2 cellular contexts compared by ENCODE assay signal in the genomic region with DNA sequence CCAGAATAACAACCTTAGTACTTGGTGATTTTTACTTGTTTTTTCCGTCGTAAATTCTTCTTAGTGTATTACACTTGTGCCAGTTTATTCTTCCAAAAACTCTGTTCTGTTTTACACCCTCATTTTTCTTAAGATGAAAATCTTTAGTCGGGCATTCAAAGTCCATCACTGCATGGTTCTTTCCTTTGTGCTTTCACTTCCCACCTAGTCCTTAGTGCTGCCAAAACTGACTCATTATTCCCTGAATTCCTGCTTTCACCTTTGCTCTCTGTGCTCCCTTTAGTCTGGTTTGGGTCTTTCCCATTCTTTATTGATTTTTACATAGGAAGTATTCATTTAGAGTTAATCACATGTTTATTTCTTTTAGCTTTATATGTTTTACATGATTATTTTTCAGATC.
TF ChIP-seq lines count a peak whose summit lies in the region.

No MANE protein-coding gene starts in this region.

TF ChIP-seq in K562, 482 proteins besides CTCF, POLR2A, EP300 and RAD21:
- TF ChIP-seq, protein P1, sequence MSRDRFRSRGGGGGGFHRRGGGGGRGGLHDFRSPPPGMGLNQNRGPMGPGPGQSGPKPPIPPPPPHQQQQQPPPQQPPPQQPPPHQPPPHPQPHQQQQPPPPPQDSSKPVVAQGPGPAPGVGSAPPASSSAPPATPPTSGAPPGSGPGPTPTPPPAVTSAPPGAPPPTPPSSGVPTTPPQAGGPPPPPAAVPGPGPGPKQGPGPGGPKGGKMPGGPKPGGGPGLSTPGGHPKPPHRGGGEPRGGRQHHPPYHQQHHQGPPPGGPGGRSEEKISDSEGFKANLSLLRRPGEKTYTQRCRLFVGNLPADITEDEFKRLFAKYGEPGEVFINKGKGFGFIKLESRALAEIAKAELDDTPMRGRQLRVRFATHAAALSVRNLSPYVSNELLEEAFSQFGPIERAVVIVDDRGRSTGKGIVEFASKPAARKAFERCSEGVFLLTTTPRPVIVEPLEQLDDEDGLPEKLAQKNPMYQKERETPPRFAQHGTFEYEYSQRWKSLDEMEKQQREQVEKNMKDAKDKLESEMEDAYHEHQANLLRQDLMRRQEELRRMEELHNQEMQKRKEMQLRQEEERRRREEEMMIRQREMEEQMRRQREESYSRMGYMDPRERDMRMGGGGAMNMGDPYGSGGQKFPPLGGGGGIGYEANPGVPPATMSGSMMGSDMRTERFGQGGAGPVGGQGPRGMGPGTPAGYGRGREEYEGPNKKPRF (IDR thresholded peaks at IDR 0.05; ENCODE audit: low read depth, low read length) = no peak
- no peak for TF ChIP-seq CREBBP (IDR thresholded peaks at IDR 0.05; ENCODE audit: low read depth, low read length)
- TF ChIP-seq RHOXF2B (CRISPR knock-in tag; conservative IDR thresholded peaks at IDR 0.05) = no peak
- no peak for TF ChIP-seq STAT5B (CRISPR knock-in tag; IDR thresholded peaks at IDR 0.05)

TF ChIP-seq in liver, 16 proteins besides CTCF, POLR2A, EP300 and RAD21:
- TF ChIP-seq RXRA (IDR thresholded peaks at IDR 0.05) (peak; percentile 93), HNF4A (conservative IDR thresholded peaks at IDR 0.05) (peak; percentile 93 to 97), SP1 (IDR thresholded peaks at IDR 0.05) (peak; percentile 93), FOXA2 (IDR thresholded peaks at IDR 0.05) (no peak), NR2F2 (IDR thresholded peaks at IDR 0.05) (peak; percentile 80), JUND (IDR thresholded peaks at IDR 0.05) (peak; percentile 96 to 97), YY1 (IDR thresholded peaks at IDR 0.05) (peak; percentile 61), FOXA1 (IDR thresholded peaks at IDR 0.05) (peak; percentile 61), GABPA (IDR thresholded peaks at IDR 0.05 in 1 of 2, conservative IDR thresholded peaks at IDR 0.05 in 1 of 2) (peak; percentile 30 to 54), HNF4G (IDR thresholded peaks at IDR 0.05) (peak; percentile 87), TAF1 (conservative IDR thresholded peaks at IDR 0.05) (peak; percentile 18), EGR1 (IDR thresholded peaks at IDR 0.05; ENCODE audit: low read depth in 2 of 2) (peak in 1 of 2 donors; percentile 91)
- TF ChIP-seq, protein P2, sequence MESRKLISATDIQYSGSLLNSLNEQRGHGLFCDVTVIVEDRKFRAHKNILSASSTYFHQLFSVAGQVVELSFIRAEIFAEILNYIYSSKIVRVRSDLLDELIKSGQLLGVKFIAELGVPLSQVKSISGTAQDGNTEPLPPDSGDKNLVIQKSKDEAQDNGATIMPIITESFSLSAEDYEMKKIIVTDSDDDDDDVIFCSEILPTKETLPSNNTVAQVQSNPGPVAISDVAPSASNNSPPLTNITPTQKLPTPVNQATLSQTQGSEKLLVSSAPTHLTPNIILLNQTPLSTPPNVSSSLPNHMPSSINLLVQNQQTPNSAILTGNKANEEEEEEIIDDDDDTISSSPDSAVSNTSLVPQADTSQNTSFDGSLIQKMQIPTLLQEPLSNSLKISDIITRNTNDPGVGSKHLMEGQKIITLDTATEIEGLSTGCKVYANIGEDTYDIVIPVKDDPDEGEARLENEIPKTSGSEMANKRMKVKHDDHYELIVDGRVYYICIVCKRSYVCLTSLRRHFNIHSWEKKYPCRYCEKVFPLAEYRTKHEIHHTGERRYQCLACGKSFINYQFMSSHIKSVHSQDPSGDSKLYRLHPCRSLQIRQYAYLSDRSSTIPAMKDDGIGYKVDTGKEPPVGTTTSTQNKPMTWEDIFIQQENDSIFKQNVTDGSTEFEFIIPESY (IDR thresholded peaks at IDR 0.05) = peak; percentile 49
- TF ChIP-seq, protein P3, sequence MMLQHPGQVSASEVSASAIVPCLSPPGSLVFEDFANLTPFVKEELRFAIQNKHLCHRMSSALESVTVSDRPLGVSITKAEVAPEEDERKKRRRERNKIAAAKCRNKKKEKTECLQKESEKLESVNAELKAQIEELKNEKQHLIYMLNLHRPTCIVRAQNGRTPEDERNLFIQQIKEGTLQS (IDR thresholded peaks at IDR 0.05) = peak; percentile 89
- TF ChIP-seq, protein P4, sequence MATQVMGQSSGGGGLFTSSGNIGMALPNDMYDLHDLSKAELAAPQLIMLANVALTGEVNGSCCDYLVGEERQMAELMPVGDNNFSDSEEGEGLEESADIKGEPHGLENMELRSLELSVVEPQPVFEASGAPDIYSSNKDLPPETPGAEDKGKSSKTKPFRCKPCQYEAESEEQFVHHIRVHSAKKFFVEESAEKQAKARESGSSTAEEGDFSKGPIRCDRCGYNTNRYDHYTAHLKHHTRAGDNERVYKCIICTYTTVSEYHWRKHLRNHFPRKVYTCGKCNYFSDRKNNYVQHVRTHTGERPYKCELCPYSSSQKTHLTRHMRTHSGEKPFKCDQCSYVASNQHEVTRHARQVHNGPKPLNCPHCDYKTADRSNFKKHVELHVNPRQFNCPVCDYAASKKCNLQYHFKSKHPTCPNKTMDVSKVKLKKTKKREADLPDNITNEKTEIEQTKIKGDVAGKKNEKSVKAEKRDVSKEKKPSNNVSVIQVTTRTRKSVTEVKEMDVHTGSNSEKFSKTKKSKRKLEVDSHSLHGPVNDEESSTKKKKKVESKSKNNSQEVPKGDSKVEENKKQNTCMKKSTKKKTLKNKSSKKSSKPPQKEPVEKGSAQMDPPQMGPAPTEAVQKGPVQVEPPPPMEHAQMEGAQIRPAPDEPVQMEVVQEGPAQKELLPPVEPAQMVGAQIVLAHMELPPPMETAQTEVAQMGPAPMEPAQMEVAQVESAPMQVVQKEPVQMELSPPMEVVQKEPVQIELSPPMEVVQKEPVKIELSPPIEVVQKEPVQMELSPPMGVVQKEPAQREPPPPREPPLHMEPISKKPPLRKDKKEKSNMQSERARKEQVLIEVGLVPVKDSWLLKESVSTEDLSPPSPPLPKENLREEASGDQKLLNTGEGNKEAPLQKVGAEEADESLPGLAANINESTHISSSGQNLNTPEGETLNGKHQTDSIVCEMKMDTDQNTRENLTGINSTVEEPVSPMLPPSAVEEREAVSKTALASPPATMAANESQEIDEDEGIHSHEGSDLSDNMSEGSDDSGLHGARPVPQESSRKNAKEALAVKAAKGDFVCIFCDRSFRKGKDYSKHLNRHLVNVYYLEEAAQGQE (IDR thresholded peaks at IDR 0.05) = peak; percentile 41
- TF ChIP-seq, protein P5, sequence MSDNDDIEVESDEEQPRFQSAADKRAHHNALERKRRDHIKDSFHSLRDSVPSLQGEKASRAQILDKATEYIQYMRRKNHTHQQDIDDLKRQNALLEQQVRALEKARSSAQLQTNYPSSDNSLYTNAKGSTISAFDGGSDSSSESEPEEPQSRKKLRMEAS (IDR thresholded peaks at IDR 0.05) = peak; percentile 95
